ENCODE assay signal across 1 cellular context in the genomic region with DNA sequence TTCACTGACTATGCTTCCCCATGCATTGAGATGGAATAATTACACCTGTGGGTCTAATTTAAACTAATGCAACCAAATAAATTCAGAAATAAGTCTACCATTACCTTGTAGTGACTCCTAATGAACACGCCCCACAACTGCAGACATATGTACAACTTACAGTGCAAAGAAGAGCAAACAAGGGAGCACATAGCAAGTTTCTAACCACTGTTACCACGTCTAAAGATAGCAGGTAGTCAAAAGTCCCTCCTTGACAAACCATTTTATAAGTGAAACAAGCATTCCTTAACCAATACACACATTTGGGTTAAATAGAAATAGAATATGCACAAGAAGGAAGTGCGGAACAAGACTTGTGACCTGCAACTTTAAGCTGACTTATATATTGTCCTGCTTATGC.
TF ChIP-seq lines count a peak whose summit lies in the region.

No MANE protein-coding gene starts in this region.

TF ChIP-seq in IMR-90, 13 proteins besides CTCF, POLR2A, EP300 and RAD21 (continued from another document):
- TF ChIP-seq, protein P1, sequence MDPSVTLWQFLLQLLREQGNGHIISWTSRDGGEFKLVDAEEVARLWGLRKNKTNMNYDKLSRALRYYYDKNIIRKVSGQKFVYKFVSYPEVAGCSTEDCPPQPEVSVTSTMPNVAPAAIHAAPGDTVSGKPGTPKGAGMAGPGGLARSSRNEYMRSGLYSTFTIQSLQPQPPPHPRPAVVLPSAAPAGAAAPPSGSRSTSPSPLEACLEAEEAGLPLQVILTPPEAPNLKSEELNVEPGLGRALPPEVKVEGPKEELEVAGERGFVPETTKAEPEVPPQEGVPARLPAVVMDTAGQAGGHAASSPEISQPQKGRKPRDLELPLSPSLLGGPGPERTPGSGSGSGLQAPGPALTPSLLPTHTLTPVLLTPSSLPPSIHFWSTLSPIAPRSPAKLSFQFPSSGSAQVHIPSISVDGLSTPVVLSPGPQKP (IDR thresholded peaks at IDR 0.05; ENCODE audit: borderline replicate concordance, low read depth, low read length), result no peak
- TF ChIP-seq RCOR1 (IDR thresholded peaks at IDR 0.05; ENCODE audit: insufficient replicate concordance, low read length) (no peak), CHD1 (IDR thresholded peaks at IDR 0.05; ENCODE audit: low read depth, low read length) (no peak), CEBPB (IDR thresholded peaks at IDR 0.05; ENCODE audit: low read depth, low read length) (no peak), BHLHE40 (IDR thresholded peaks at IDR 0.05; ENCODE audit: low read depth, low read length) (no peak), SMC3 (IDR thresholded peaks at IDR 0.05; ENCODE audit: low read depth, low read length) (no peak), NFE2L2 (IDR thresholded peaks at IDR 0.05; ENCODE audit: low read depth, low read length) (no peak)
